ENCODE assay signal across 10 cellular contexts in genomic region chr9:79256691-79257213, GRCh38.
DNase-seq lines count a peak whose midpoint lies in the region; ATAC-seq and TF ChIP-seq lines count a peak whose summit lies in the region.
"Had no signal": no experiment of that assay in that cellular context is flagged by ENCODE, and none has a peak within 500 bp of the region (broad histone marks: within the 10 kb centered on the region; RNA-seq: fewer than 3 reads in every experiment).

No MANE protein-coding gene starts in this region.

- H3K9me3 ChIP-seq in esophagus muscularis mucosa, result no peaks in the 10 kb centered on the region
- no peaks in the 10 kb centered on the region for H3K9me3 ChIP-seq in psoas muscle

- TF ChIP-seq POLR2A in esophagus muscularis mucosa (IDR thresholded peaks at IDR 0.05; ENCODE audit: low read depth), result no peak

- no peak for ATAC-seq in psoas muscle
- ATAC-seq in HG03139 (IDR thresholded peaks at IDR 0.05; ENCODE audit: unreplicated experiment), result no peak
- ATAC-seq: GM12878 had no signal

- H3K4me3 ChIP-seq in esophagus muscularis mucosa (peak overlapping the region; percentile 19 to 47 (median 32)), psoas muscle (peak overlapping the region; percentile 13), H7 (ENCODE audit: insufficient read depth, low read depth, low read length) (no peak overlapping the region)
- H3K4me3 ChIP-seq: GM12878 had no signal

- intact Hi-C loops in esophagus muscularis mucosa (cut with DNase I), result no loop called here
- intact Hi-C loops in psoas muscle (cut with DNase I), result no loop called here

- DNase-seq in EL (peak; percentile 77), NCI-H2171 (lab: John Stamatoyannopoulos, UW) (peak; percentile 42), esophagus muscularis mucosa (ENCODE audit: extremely low spot score) (peak; percentile 77), psoas muscle (no peak), activated gamma-delta T cell treated with Interleukin-2 at 50 U/mL for 16 hours (no peak), H7 (no peak), globus pallidus (ENCODE audit: low spot score) (no peak)

- H3K27me3 ChIP-seq in esophagus muscularis mucosa (peaks cover 0 to 36% (median 6%) of the 10 kb centered on the region in 4 donors), psoas muscle (ENCODE audit: insufficient read depth in 3 of 3, low read length in 2 of 3) (peaks cover 0 to 21% (median 5%) of the 10 kb centered on the region in 3 donors), H7 (ENCODE audit: control insufficient read depth, insufficient read depth, low read length) (no peaks in the 10 kb centered on the region)

- H3K27ac ChIP-seq in esophagus muscularis mucosa (replicated peaks in 1 of 4), result no peak overlapping the region
- no peak overlapping the region for H3K27ac ChIP-seq in psoas muscle
- H3K27ac ChIP-seq: VCaP had no signal

- no peaks in the 10 kb centered on the region for H3K36me3 ChIP-seq in esophagus muscularis mucosa
- H3K36me3 ChIP-seq in psoas muscle (ENCODE audit: insufficient read depth in 1 of 2, low read depth in 1 of 2), result no peaks in the 10 kb centered on the region
- H3K36me3 ChIP-seq in H7 (replicated peaks; ENCODE audit: control insufficient read depth, insufficient read depth, low read length), result no peaks in the 10 kb centered on the region

- WGBS in esophagus muscularis mucosa, result 19% methylated on average over 15 of the region's 15 CpGs
- WGBS in psoas muscle, 3 donors, result 21 to 26% (median 24%) methylated on average over 15 of the region's 15 CpGs

- no peak for TF ChIP-seq EP300 in esophagus muscularis mucosa (IDR thresholded peaks at IDR 0.05)

- H3K4me1 ChIP-seq in esophagus muscularis mucosa (peaks cover 5 to 18% (median 14%) of the 10 kb centered on the region in 4 donors), psoas muscle (no peaks in the 10 kb centered on the region)

- TF ChIP-seq CTCF in esophagus muscularis mucosa (IDR thresholded peaks at IDR 0.05) (no peak), psoas muscle (IDR thresholded peaks at IDR 0.05) (no peak)

Comparison
In these comparisons a context has a peak if more than half of its experiments do, and no peak if none do; other contexts are left out.
1. DNase-seq: peak in EL (single experiment), NCI-H2171 (single experiment) and esophagus muscularis mucosa (single experiment); none in psoas muscle (0 of 2), activated gamma-delta T cell treated with Interleukin-2 at 50 U/mL for 16 hours (single experiment), H7 (single experiment) and globus pallidus (single experiment).